ENCODE assay signal across 24 cellular contexts in genomic region chr20:42461965-42462593, GRCh38.
DNase-seq lines count a peak whose midpoint lies in the region; ATAC-seq and TF ChIP-seq lines count a peak whose summit lies in the region.
"Had no signal": no experiment of that assay in that cellular context is flagged by ENCODE, and none has a peak within 500 bp of the region (broad histone marks: within the 10 kb centered on the region; RNA-seq: fewer than 3 reads in every experiment).

No MANE protein-coding gene starts in this region.

- H3K27me3 ChIP-seq in gastroesophageal sphincter, result peaks cover 12% of the 10 kb centered on the region
- H3K27me3 ChIP-seq: body of pancreas, gastrocnemius medialis, testis had no signal

- no peak overlapping the region for H3K27ac ChIP-seq in gastroesophageal sphincter
- H3K27ac ChIP-seq: body of pancreas, C4-2B, esophagus muscularis mucosa, gastrocnemius medialis, testis had no signal

- no peaks in the 10 kb centered on the region for H3K4me1 ChIP-seq in gastroesophageal sphincter
- H3K4me1 ChIP-seq: body of pancreas, esophagus muscularis mucosa, gastrocnemius medialis, testis had no signal

- no peak for TF ChIP-seq CTCF in gastroesophageal sphincter (IDR thresholded peaks at IDR 0.05)

- TF ChIP-seq POLR2A in gastroesophageal sphincter (IDR thresholded peaks at IDR 0.05), result no peak

- no peaks in the 10 kb centered on the region for H3K36me3 ChIP-seq in gastroesophageal sphincter
- H3K36me3 ChIP-seq: esophagus muscularis mucosa, gastrocnemius medialis had no signal

- DNase-seq in KBM-7 (no peak), C1 segment of cervical spinal cord (lab: John Stamatoyannopoulos, UW) (no peak), T-helper 1 cell (no peak)
- DNase-seq: activated CD4-positive, alpha-beta T cell treated with anti-CD3 and anti-CD28 coated beads, Interleukin-2, amount 10 ng/mL, durations not matched to agents 24 days and 14 days; activated CD8-positive, alpha-beta memory T cell treated with anti-CD3 and anti-CD28 coated beads, Interleukin-2, amount 10 ng/mL, durations not matched to agents 7 days and 5 days; body of pancreas; DMS 273 treated with DMSO at 0.1 percent for 48 hours; effector memory CD4-positive, alpha-beta T cell; gastrocnemius medialis; kidney glomerular epithelial cell; NCI-H1694; NCI-H774; PC-3; SIG-M5; testis had no signal

- H3K9me3 ChIP-seq in gastroesophageal sphincter, result no peaks in the 10 kb centered on the region
- H3K9me3 ChIP-seq: body of pancreas, esophagus muscularis mucosa, gastrocnemius medialis, testis had no signal

- H3K4me3 ChIP-seq in gastroesophageal sphincter, result no peak overlapping the region
- H3K4me3 ChIP-seq: body of pancreas, esophagus muscularis mucosa, gastrocnemius medialis, testis had no signal

- ATAC-seq in GM18502 (IDR thresholded peaks at IDR 0.05; ENCODE audit: poor library complexity, unreplicated experiment) (peak; percentile 47), GM19467 (IDR thresholded peaks at IDR 0.05; ENCODE audit: unreplicated experiment) (peak; percentile 74), HG03342 (IDR thresholded peaks at IDR 0.05; ENCODE audit: unreplicated experiment) (peak; percentile 74), gastroesophageal sphincter (peak; percentile 48), HG02571 (IDR thresholded peaks at IDR 0.05; ENCODE audit: unreplicated experiment) (no peak)
- ATAC-seq: activated CD8-positive, alpha-beta memory T cell treated with anti-CD3 and anti-CD28 coated beads, Interleukin-2, amount 10 ng/mL, durations not matched to agents 7 days and 5 days; body of pancreas; gastrocnemius medialis; natural killer cell treated with Interleukin-12 subunit alpha and Interleukin-12 subunit beta and Interleukin-15 and Interleukin-18, amount 100 ng/mL, for 72 hours; PC-3; stimulated activated effector memory CD8-positive, alpha-beta T cell treated with anti-CD3 and anti-CD28 coated beads, Interleukin-12 subunit alpha, Interleukin-12 subunit beta, amount 100 ng/mL, for 72 hours had no signal

- WGBS in gastroesophageal sphincter (ENCODE audit: low coverage in 1 of 2), 2 donors, result 50% methylated on average over 2 of the region's 2 CpGs; no CpG with 5 or more reads in 1 of the 2 donors

- in situ Hi-C loops in KBM-7 (cut with MboI; ENCODE audit: low pct_unique_long_range_greater_than_20kb, low sequenced_read_pairs), result no loop called here

- TF ChIP-seq EP300 in gastroesophageal sphincter (IDR thresholded peaks at IDR 0.05), result no peak
